20 cellular contexts compared by ENCODE assay signal in genomic region chr2:172588931-172589330, GRCh38. TPM values are rescaled to one million over a fixed set of nuclear protein-coding genes. Genes with fewer than 3 reads are reported as not detected.
DNase-seq lines count a peak whose midpoint lies in the region; ATAC-seq, FAIRE-seq and TF ChIP-seq lines count a peak whose summit lies in the region.
"Had no signal": no experiment of that assay in that cellular context is flagged by ENCODE, and none has a peak within 500 bp of the region (broad histone marks: within the 10 kb centered on the region; RNA-seq: fewer than 3 reads in every experiment).

No MANE protein-coding gene starts in this region.

- no peaks in the 10 kb centered on the region for H3K27me3 ChIP-seq in trophoblast cell (ENCODE audit: insufficient read depth, low read length)

- no peak for TF ChIP-seq CTCF in kidney (IDR thresholded peaks at IDR 0.05; ENCODE audit: borderline replicate concordance, extremely low read depth, insufficient read depth)

- peaks cover 0 to 6% of the 10 kb centered on the region in 2 experiments for H3K36me3 ChIP-seq in trophoblast cell (ENCODE audit: control insufficient read depth in 1 of 2, insufficient read depth in 2 of 2, low read length in 2 of 2)
- no peaks in the 10 kb centered on the region for H3K36me3 ChIP-seq in kidney (ENCODE audit: control insufficient read depth in 1 of 2, insufficient read depth in 2 of 2, low read length in 2 of 2)

- peak; percentile 30 for DNase-seq in ELR (ENCODE audit: low read depth)
- DNase-seq in NCI-H226: peak; percentile 16
- peak; percentile 7 for DNase-seq in dermis blood vessel endothelial cell
- DNase-seq in trophoblast cell: peak; percentile 34 to 52
- DNase-seq in NCI-H1105 (lab: John Stamatoyannopoulos, UW): no peak
- DNase-seq in kidney: no peak
- DNase-seq: activated CD8-positive, alpha-beta T cell treated with anti-CD3 and anti-CD28 coated beads, Interleukin-2, amount 10 ng/mL, durations not matched to agents 7 days and 5 days; activated naive CD8-positive, alpha-beta T cell treated with anti-CD3 and anti-CD28 coated beads, Interleukin-2, amount 10 ng/mL, durations not matched to agents 7 days and 5 days; activated T-cell treated with anti-CD3 and anti-CD28 coated beads, Interleukin-2, amount 50 U/mL, for 48 hours; effector CD4-positive, alpha-beta T cell; islet precursor cell; mesendoderm; NCI-H2029 treated with DMSO at 0.1 percent for 48 hours; NCI-H510A treated with DMSO at 0.1 percent for 48 hours; SHP77 treated with DMSO at 0.1 percent for 48 hours; stimulated activated CD4-positive, alpha-beta T cell treated with anti-CD3 and anti-CD28 coated beads, Interleukin-4, amount 100 ng/mL, for 1 hour had no signal

- H3K4ac ChIP-seq in trophoblast cell (ENCODE audit: low read depth, low read length): no peak overlapping the region

- H3K9me3 ChIP-seq in trophoblast cell (ENCODE audit: insufficient read depth, low read depth, low read length) (peaks cover 3% of the 10 kb centered on the region), kidney (ENCODE audit: control insufficient read depth in 1 of 2, low read length in 2 of 2) (no peaks in the 10 kb centered on the region)

- no peak overlapping the region for H3K18ac ChIP-seq in trophoblast cell (ENCODE audit: low read length)

- no peak overlapping the region for H2AFZ ChIP-seq in trophoblast cell (ENCODE audit: insufficient read depth, low read length, poor library complexity)
- H2AFZ ChIP-seq: GM23338 had no signal

- no peaks in the 10 kb centered on the region for H3K79me1 ChIP-seq in trophoblast cell (ENCODE audit: low read length)

- H3K9ac ChIP-seq in trophoblast cell (ENCODE audit: low read length): no peak overlapping the region
- H3K9ac ChIP-seq in kidney (ENCODE audit: low read length in 2 of 2): no peak overlapping the region

- no peak for FAIRE-seq in kidney (lab: Jason Lieb, UNC)

- H2AK5ac ChIP-seq in trophoblast cell (ENCODE audit: low read length): no peak overlapping the region

- H3K79me2 ChIP-seq in trophoblast cell (ENCODE audit: control insufficient read depth, insufficient read depth, low read length, poor library complexity): no peaks in the 10 kb centered on the region

- H3K4me3 ChIP-seq in trophoblast cell (ENCODE audit: low read depth, low read length) (no peak overlapping the region), kidney (ENCODE audit: low read length in 2 of 2) (no peak overlapping the region)
- H3K4me3 ChIP-seq: GM23338, skin epidermis had no signal

- no peak overlapping the region for H3K14ac ChIP-seq in trophoblast cell (ENCODE audit: low read length)

- H3K4me2 ChIP-seq in trophoblast cell (ENCODE audit: low read length): no peak overlapping the region
- H3K4me2 ChIP-seq: GM23338 had no signal

- no peak overlapping the region for H4K91ac ChIP-seq in trophoblast cell (ENCODE audit: low read depth, low read length)

- no peak overlapping the region for H2BK5ac ChIP-seq in trophoblast cell (ENCODE audit: low read depth, low read length, poor library complexity)

- no peak overlapping the region for H3K23ac ChIP-seq in trophoblast cell (ENCODE audit: low read length)

- H4K12ac ChIP-seq in trophoblast cell (ENCODE audit: low read depth, low read length): no peak overlapping the region

- WGBS in trophoblast cell (ENCODE audit: extremely low coverage, insufficient coverage, insufficient read length): no CpG with 5 or more reads among the region's 4 CpGs

- H3K4me1 ChIP-seq in trophoblast cell (ENCODE audit: control insufficient read depth in 1 of 2, insufficient read depth in 2 of 2, low read length in 2 of 2) (peaks cover 0 to 2% of the 10 kb centered on the region in 2 experiments), kidney (ENCODE audit: control insufficient read depth in 1 of 2, insufficient read depth in 1 of 2, low read depth in 1 of 2, low read length in 2 of 2) (no peaks in the 10 kb centered on the region)

- H3K27ac ChIP-seq in trophoblast cell (ENCODE audit: low read depth, low read length) (no peak overlapping the region), kidney (ENCODE audit: low read depth in 2 of 2, low read length in 2 of 2) (no peak overlapping the region)
- H3K27ac ChIP-seq: skin epidermis had no signal

- no peak overlapping the region for H2BK12ac ChIP-seq in trophoblast cell (ENCODE audit: low read length)

- H2BK120ac ChIP-seq in trophoblast cell (ENCODE audit: insufficient read depth, low read length, poor library complexity): no peak overlapping the region

- no peak overlapping the region for H4K8ac ChIP-seq in trophoblast cell (ENCODE audit: low read depth, low read length)

- ATAC-seq in GM18909 (IDR thresholded peaks at IDR 0.05; ENCODE audit: poor library complexity, unreplicated experiment): no peak
- ATAC-seq: activated CD8-positive, alpha-beta T cell treated with anti-CD3 and anti-CD28 coated beads, Interleukin-2, amount 10 ng/mL, durations not matched to agents 7 days and 5 days; GM23338; WTC11 had no signal

- intact Hi-C loops in kidney (cut with DNase I): no loop called here

RNA-seq across cellular contexts. Expression of gene PDK1, which starts 33.0 kb away (rescaled TPM):
- total RNA-seq in dermis blood vessel endothelial cell (5.3 and 10.6 TPM in 2 replicates), kidney (19.2 TPM)
- polyA plus RNA-seq in trophoblast cell (2013): 9.7 and 10.4 TPM in 2 replicates
- 4.6 TPM for polyA plus RNA-seq in kidney (ENCODE audit: insufficient read depth, low read depth, low replicate concordance)

Comparison
In these comparisons a context has a peak if more than half of its experiments do, and no peak if none do; other contexts are left out.
1. DNase-seq: peak in ELR (single experiment), NCI-H226 (single experiment), dermis blood vessel endothelial cell (single experiment) and trophoblast cell (2 of 2); none in NCI-H1105 (single experiment) and kidney (single experiment).